In the genomic region with DNA sequence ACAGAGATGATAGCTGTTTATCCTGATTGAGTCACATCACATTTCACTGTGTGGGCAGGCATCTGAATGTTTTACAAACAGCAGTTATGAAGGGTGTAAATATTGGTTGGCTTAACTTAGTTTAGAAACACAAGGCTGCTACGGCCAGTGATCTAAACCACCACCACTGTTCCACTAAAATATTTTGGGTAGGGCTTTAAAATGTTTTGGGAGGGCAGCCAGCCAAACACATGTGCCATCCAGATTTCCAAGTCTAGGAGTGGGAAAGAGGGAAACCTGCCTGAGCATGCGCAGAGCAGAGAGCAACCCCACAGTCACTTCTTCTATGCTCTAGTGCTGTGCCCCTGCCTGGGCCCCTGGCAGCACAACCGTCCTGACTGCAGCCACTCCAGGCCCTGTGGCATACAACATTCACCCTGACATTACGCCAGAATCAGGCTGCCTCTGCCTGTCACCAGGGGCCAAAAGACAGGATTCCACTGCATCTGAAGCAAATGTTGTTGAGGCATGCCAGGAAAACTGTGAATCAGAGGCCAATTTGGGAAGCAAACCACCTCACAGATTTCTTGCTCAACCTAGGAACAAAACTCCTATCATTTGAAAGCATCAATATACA, we compare ENCODE assay signal across 8 cellular contexts.
DNase-seq lines count a peak whose midpoint lies in the region; ATAC-seq and TF ChIP-seq lines count a peak whose summit lies in the region.

No MANE protein-coding gene starts in this region.

- H3K36me3 ChIP-seq in SJCRH30 = no peaks in the 10 kb centered on the region
- no peaks in the 10 kb centered on the region for H3K36me3 ChIP-seq in osteoblast (ENCODE audit: insufficient read depth, low read length)

- 0 out of 2 replicates have a peak, but pooled peaks cover 5% of the 10 kb centered on the region for H3K9me3 ChIP-seq in SJCRH30 (replicated peaks)
- H3K9me3 ChIP-seq in osteoblast (ENCODE audit: low read depth, low read length) = no peaks in the 10 kb centered on the region

- in situ Hi-C loops in G401 (cut with HindIII; ENCODE audit: low sequenced_read_pairs) = no loop called here

- H3K79me2 ChIP-seq in osteoblast (ENCODE audit: insufficient read depth, low read length) = no peaks in the 10 kb centered on the region

- H3K27ac ChIP-seq in SJCRH30 (no peak overlapping the region), osteoblast (ENCODE audit: low read depth, low read length) (peak overlapping the region; percentile 91)

- peak overlapping the region; percentile 26 for H2AFZ ChIP-seq in osteoblast (ENCODE audit: low read length)

- no peak for ATAC-seq in GM21737 (IDR thresholded peaks at IDR 0.05; ENCODE audit: unreplicated experiment)

- H3K4me3 ChIP-seq in SJCRH30 (no peak overlapping the region), osteoblast (ENCODE audit: insufficient read depth, low read length) (peak overlapping the region; percentile 38)

- H3K4me1 ChIP-seq in SJCRH30 = peaks cover 12% of the 10 kb centered on the region
- peaks cover 30% of the 10 kb centered on the region for H3K4me1 ChIP-seq in osteoblast (ENCODE audit: insufficient read depth, low read length)

- H3K4me2 ChIP-seq in osteoblast (ENCODE audit: insufficient read depth, low read length) = peak overlapping the region; percentile 57

- H3K27me3 ChIP-seq in SJCRH30 (no peaks in the 10 kb centered on the region), osteoblast (ENCODE audit: insufficient read depth, low read length) (no peaks in the 10 kb centered on the region)

- DNase-seq in Ammon's horn (ENCODE audit: low spot score) = peak; percentile 23
- DNase-seq in SJCRH30 = peak; percentile 57 to 61
- DNase-seq in fibroblast of the conjunctiva (ENCODE audit: low read depth) = peak; percentile 63
- DNase-seq in osteoblast (ENCODE audit: insufficient read length, low spot score, missing footprints) = peak; percentile 81
- DNase-seq in activated CD4-positive, alpha-beta T cell treated with anti-CD3 and anti-CD28 coated beads, Interleukin-2, amount 50 U/mL, for 48 hours = no peak
- DNase-seq in G401 (ENCODE audit: low spot score) = no peak
- DNase-seq in activated CD4-positive, CD25-positive, alpha-beta regulatory T cell treated with anti-CD3 and anti-CD28 coated beads, Interleukin-2, amount 50 U/mL, for 72 hours = no peak

- no peak for TF ChIP-seq CTCF in osteoblast (IDR thresholded peaks at IDR 0.05; ENCODE audit: extremely low read depth, low read depth, low read length)

- no peaks in the 10 kb centered on the region for H4K20me1 ChIP-seq in osteoblast (ENCODE audit: insufficient read depth, low read length)

Comparison
In these comparisons a context has a peak if more than half of its experiments do, and no peak if none do; other contexts are left out.
1. DNase-seq: peak in Ammon's horn (single experiment), SJCRH30 (2 of 2), fibroblast of the conjunctiva (single experiment) and osteoblast (single experiment); none in activated CD4-positive, alpha-beta T cell treated with anti-CD3 and anti-CD28 coated beads, Interleukin-2, amount 50 U/mL, for 48 hours (0 of 2), G401 (single experiment) and activated CD4-positive, CD25-positive, alpha-beta regulatory T cell treated with anti-CD3 and anti-CD28 coated beads, Interleukin-2, amount 50 U/mL, for 72 hours (single experiment).